24 cellular contexts compared by ENCODE assay signal in the genomic region with DNA sequence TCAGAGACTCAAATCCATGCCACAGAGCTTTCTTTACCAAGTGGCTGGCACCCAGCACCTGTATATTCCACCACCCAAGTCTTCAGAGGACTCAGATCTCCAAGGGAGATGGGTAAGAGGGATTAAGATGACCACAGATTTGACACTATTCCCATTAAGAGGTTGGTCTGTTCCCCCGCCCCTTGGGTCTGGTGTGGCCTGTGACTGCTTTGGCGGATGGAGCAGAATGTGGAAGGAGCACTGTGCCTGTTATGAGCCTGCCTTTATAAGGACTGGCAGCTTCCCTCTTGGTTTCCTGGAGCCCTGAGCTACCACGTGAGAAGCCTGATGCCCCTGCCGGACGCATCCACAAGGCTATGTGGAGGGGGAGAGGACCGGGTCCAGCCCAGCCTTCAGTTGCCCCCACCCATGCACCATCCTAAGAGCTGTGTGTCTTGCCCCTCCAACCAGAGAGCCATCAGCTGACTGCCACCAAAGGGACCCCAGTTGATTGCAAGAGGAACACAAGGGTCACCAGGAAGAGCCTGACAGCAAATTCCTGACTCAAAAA.
"Had no signal": no experiment of that assay in that cellular context is flagged by ENCODE, and none has a peak within 500 bp of the region (broad histone marks: within the 10 kb centered on the region; RNA-seq: fewer than 3 reads in every experiment).

No MANE protein-coding gene starts in this region.

- DNase-seq: activated CD4-positive, alpha-beta T cell treated with anti-CD3 and anti-CD28 coated beads for 48 hours; activated CD4-positive, alpha-beta T cell treated with anti-CD3 and anti-CD28 coated beads, Interleukin-2, amount 50 U/mL, for 48 hours; activated CD8-positive, alpha-beta memory T cell treated with anti-CD3 and anti-CD28 coated beads, Interleukin-2, amount 50 U/mL, for 4 hours; activated effector memory CD4-positive, alpha-beta T cell treated with anti-CD3 and anti-CD28 coated beads, Interleukin-2, amount 50 U/mL, for 16 hours; activated naive CD4-positive, alpha-beta T cell treated with anti-CD3 and anti-CD28 coated beads for 36 hours; activated naive CD8-positive, alpha-beta T cell treated with anti-CD3 and anti-CD28 coated beads for 36 hours; activated T-cell treated with anti-CD3 and anti-CD28 coated beads, Interleukin-2, amount 50 U/mL, for 1 hour; adrenal gland; foreskin fibroblast; head of caudate nucleus; hippocampal formation; left colon; natural killer cell; stimulated activated CD4-positive, alpha-beta T cell treated with anti-CD3 and anti-CD28 coated beads, Interleukin-4, amount 100 ng/mL, for 24 hours; uterus; WERI-Rb-1 had no signal

- H3K27ac ChIP-seq: adrenal gland, ascending aorta, cardiac muscle cell, neural progenitor cell, thoracic aorta, uterus, WERI-Rb-1 had no signal

- H3K27me3 ChIP-seq: adrenal gland, ascending aorta, cardiac muscle cell, neural progenitor cell, uterus had no signal

- H3K9me3 ChIP-seq: adrenal gland, ascending aorta, thoracic aorta, uterus had no signal

- H3K4me2 ChIP-seq: neural progenitor cell had no signal

- H3K36me3 ChIP-seq: adrenal gland, ascending aorta, cardiac muscle cell, neural progenitor cell, thoracic aorta, uterus, WERI-Rb-1 had no signal

- FAIRE-seq: endothelial cell of umbilical vein, keratinocyte, TTC549 had no signal

- H3K9ac ChIP-seq: neural progenitor cell had no signal

- H3K4me1 ChIP-seq: adrenal gland, ascending aorta, neural progenitor cell, uterus had no signal

- H2AFZ ChIP-seq: neural progenitor cell had no signal

- H3K4me3 ChIP-seq: adrenal gland, ascending aorta, cardiac muscle cell, neural progenitor cell, skin epidermis, thoracic aorta, uterus had no signal
